ENCODE assay signal across 15 cellular contexts in the genomic region with DNA sequence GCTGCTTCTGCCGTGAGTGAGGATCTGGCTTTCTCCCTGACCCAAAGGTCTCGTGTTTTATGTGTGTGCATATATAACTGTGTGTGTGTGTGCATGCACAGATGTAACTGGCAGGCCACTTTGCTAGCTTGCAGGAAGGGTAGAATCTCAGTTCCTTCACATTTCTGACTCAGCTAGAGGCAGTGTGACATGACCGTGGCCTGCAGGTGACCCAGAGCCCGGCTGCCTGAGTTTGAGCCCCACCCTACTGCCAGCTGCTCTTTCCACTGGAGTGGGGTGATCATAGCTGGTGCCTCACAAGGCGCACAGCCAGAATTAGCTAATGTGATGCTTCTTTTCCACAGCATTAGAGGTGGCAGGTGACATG. TPM values are rescaled to one million over a fixed set of nuclear protein-coding genes. Genes with fewer than 3 reads are reported as not detected.
DNase-seq lines count a peak whose midpoint lies in the region; ATAC-seq, FAIRE-seq and TF ChIP-seq lines count a peak whose summit lies in the region.
"Had no signal": no experiment of that assay in that cellular context is flagged by ENCODE, and none has a peak within 500 bp of the region (broad histone marks: within the 10 kb centered on the region; RNA-seq: fewer than 3 reads in every experiment).

No MANE protein-coding gene starts in this region.

- no peak overlapping the region for H3K4me3 ChIP-seq in adipocyte (ENCODE audit: low read length)
- no peak overlapping the region for H3K4me3 ChIP-seq in breast epithelium
- no peak overlapping the region for H3K4me3 ChIP-seq in esophagus muscularis mucosa
- H3K4me3 ChIP-seq in aorta (ENCODE audit: low read length in 2 of 2): no peak overlapping the region
- H3K4me3 ChIP-seq: ascending aorta, Peyer's patch, testis had no signal

- no peak for TF ChIP-seq POLR2A in breast epithelium (IDR thresholded peaks at IDR 0.05)
- TF ChIP-seq POLR2A in esophagus muscularis mucosa (IDR thresholded peaks at IDR 0.05; ENCODE audit: low read depth): no peak

- no peak for TF ChIP-seq CTCF in breast epithelium (IDR thresholded peaks at IDR 0.05)
- TF ChIP-seq CTCF in esophagus muscularis mucosa (IDR thresholded peaks at IDR 0.05): no peak

- CTCF ChIA-PET in activated CD8-positive, alpha-beta memory T cell treated with anti-CD3 and anti-CD28 coated beads, Interleukin-2, amount 10 ng/mL, durations not matched to agents 7 days and 5 days (lab: Charles Lee): no interaction called here

- H3K27ac Mint-ChIP-seq in activated CD8-positive, alpha-beta memory T cell treated with anti-CD3 and anti-CD28 coated beads, Interleukin-2, amount 10 ng/mL, durations not matched to agents 7 days and 5 days: no peak overlapping the region
- H3K27ac Mint-ChIP-seq: mesothelial cell of epicardium had no signal

- DNase-seq in activated CD8-positive, alpha-beta memory T cell treated with anti-CD3 and anti-CD28 coated beads, Interleukin-2, amount 50 U/mL, for 48 hours: peak; percentile 40
- no peak for DNase-seq in activated CD8-positive, alpha-beta memory T cell treated with anti-CD3 and anti-CD28 coated beads, Interleukin-2, amount 10 ng/mL, durations not matched to agents 7 days and 5 days
- DNase-seq in adipocyte (ENCODE audit: low read depth): peak; percentile 31
- no peak for DNase-seq in urothelium cell line (ENCODE audit: low spot score)
- no peak for DNase-seq in breast epithelium (ENCODE audit: low spot score in 2 of 2)
- no peak for DNase-seq in esophagus muscularis mucosa (ENCODE audit: extremely low spot score)
- no peak for DNase-seq in aorta
- DNase-seq: EL, NCI-H187, testis had no signal

- no peak for ATAC-seq in activated CD8-positive, alpha-beta memory T cell treated with anti-CD3 and anti-CD28 coated beads, Interleukin-2, amount 10 ng/mL, durations not matched to agents 7 days and 5 days
- ATAC-seq in HG02870 (IDR thresholded peaks at IDR 0.05; ENCODE audit: unreplicated experiment) (peak; percentile 66), aorta (ENCODE audit: low FRiP score) (no peak)

- peaks cover 10% of the 10 kb centered on the region for H3K4me1 ChIP-seq in adipocyte (ENCODE audit: control insufficient read depth, insufficient read depth, low read length)
- H3K4me1 ChIP-seq in breast epithelium: peaks cover 0 to 5% of the 10 kb centered on the region in 2 donors
- H3K4me1 ChIP-seq in esophagus muscularis mucosa: peaks cover 10 to 15% (median 14%) of the 10 kb centered on the region in 4 donors
- no peaks in the 10 kb centered on the region for H3K4me1 ChIP-seq in aorta (ENCODE audit: control insufficient read depth in 1 of 2, insufficient read depth in 2 of 2, low read length in 2 of 2)

- no peak overlapping the region for H3K4me3 Mint-ChIP-seq in activated CD8-positive, alpha-beta memory T cell treated with anti-CD3 and anti-CD28 coated beads, Interleukin-2, amount 10 ng/mL, durations not matched to agents 7 days and 5 days
- H3K4me3 Mint-ChIP-seq: mesothelial cell of epicardium had no signal

- 93% methylated on average over 4 of the region's 5 CpGs for WGBS in esophagus muscularis mucosa
- WGBS in aorta, 2 donors: 84 to 88% methylated on average over 5 of the region's 5 CpGs

- FAIRE-seq in urothelium cell line (lab: Jason Lieb, UNC): peak; percentile 48

- H3K27ac ChIP-seq in breast epithelium (no peak overlapping the region), esophagus muscularis mucosa (replicated peaks in 1 of 4) (no peak overlapping the region), aorta (ENCODE audit: low read depth in 1 of 2, low read length in 2 of 2) (no peak overlapping the region)
- H3K27ac ChIP-seq: ascending aorta, Peyer's patch, testis had no signal

- no peak for TF ChIP-seq EP300 in esophagus muscularis mucosa (IDR thresholded peaks at IDR 0.05)

- H3K36me3 ChIP-seq in adipocyte (ENCODE audit: control insufficient read depth, insufficient read depth, low read length, severe bottlenecking) (no peaks in the 10 kb centered on the region), breast epithelium (no peaks in the 10 kb centered on the region), esophagus muscularis mucosa (no peaks in the 10 kb centered on the region), aorta (ENCODE audit: control insufficient read depth in 1 of 2, insufficient read depth in 2 of 2, low read length in 1 of 2) (no peaks in the 10 kb centered on the region)
- H3K36me3 ChIP-seq: ascending aorta, Peyer's patch had no signal

- H3K27me3 ChIP-seq in adipocyte (replicated peaks; ENCODE audit: control insufficient read depth, insufficient read depth, low read length) (peaks cover 24% of the 10 kb centered on the region), breast epithelium (peaks cover 0 to 9% of the 10 kb centered on the region in 2 donors), esophagus muscularis mucosa (peaks cover 0 to 14% (median 2%) of the 10 kb centered on the region in 4 donors), aorta (ENCODE audit: control insufficient read depth in 1 of 2, insufficient read depth in 2 of 2, low read length in 1 of 2) (no peaks in the 10 kb centered on the region)
- H3K27me3 ChIP-seq: ascending aorta, Peyer's patch, testis had no signal

- no peaks in the 10 kb centered on the region for H3K9me3 ChIP-seq in adipocyte (ENCODE audit: control insufficient read depth, low read length)
- no peaks in the 10 kb centered on the region for H3K9me3 ChIP-seq in breast epithelium
- no peaks in the 10 kb centered on the region for H3K9me3 ChIP-seq in esophagus muscularis mucosa
- no peaks in the 10 kb centered on the region for H3K9me3 ChIP-seq in aorta (ENCODE audit: control insufficient read depth, low read length)
- H3K9me3 ChIP-seq: ascending aorta, Peyer's patch, testis had no signal

- no peaks in the 10 kb centered on the region for H3K9me3 Mint-ChIP-seq in activated CD8-positive, alpha-beta memory T cell treated with anti-CD3 and anti-CD28 coated beads, Interleukin-2, amount 10 ng/mL, durations not matched to agents 7 days and 5 days (ENCODE audit: low read depth)
- H3K9me3 Mint-ChIP-seq: mesothelial cell of epicardium had no signal

- H3K27me3 Mint-ChIP-seq in activated CD8-positive, alpha-beta memory T cell treated with anti-CD3 and anti-CD28 coated beads, Interleukin-2, amount 10 ng/mL, durations not matched to agents 7 days and 5 days: peaks cover 9% of the 10 kb centered on the region

- H3K4me1 Mint-ChIP-seq in activated CD8-positive, alpha-beta memory T cell treated with anti-CD3 and anti-CD28 coated beads, Interleukin-2, amount 10 ng/mL, durations not matched to agents 7 days and 5 days: peaks cover 3% of the 10 kb centered on the region

- intact Hi-C loops in breast epithelium (cut with DNase I; ENCODE audit: low total_unique reads) (no loop called here), esophagus muscularis mucosa (cut with DNase I) (no loop called here), aorta (cut with DNase I) (no loop called here)

- H3K9ac ChIP-seq in adipocyte (ENCODE audit: low read length): no peak overlapping the region

- H3K36me3 Mint-ChIP-seq in activated CD8-positive, alpha-beta memory T cell treated with anti-CD3 and anti-CD28 coated beads, Interleukin-2, amount 10 ng/mL, durations not matched to agents 7 days and 5 days: no peaks in the 10 kb centered on the region
- H3K36me3 Mint-ChIP-seq: mesothelial cell of epicardium had no signal

RNA-seq across cellular contexts. Expression of gene MYL7, which starts 9.3 kb away (rescaled TPM):
- total RNA-seq in activated CD8-positive, alpha-beta memory T cell treated with anti-CD3 and anti-CD28 coated beads, Interleukin-2, amount 10 ng/mL, durations not matched to agents 7 days and 5 days: not detected
- total RNA-seq in breast epithelium (under 1 TPM in 1 of 3 donors, not detected in 2; 0.73 TPM), esophagus muscularis mucosa (not detected), aorta (not detected)
- polyA plus RNA-seq in aorta: 1 to 10 TPM; 2.6 to 4.1 TPM
- total RNA-seq: ascending aorta, HT1080, Peyer's patch had no signal

RNA-seq across cellular contexts. Expression of gene POLD2, which starts 27.1 kb away (rescaled TPM):
- 100 to 1,000 TPM; 130 to 158 TPM for total RNA-seq in activated CD8-positive, alpha-beta memory T cell treated with anti-CD3 and anti-CD28 coated beads, Interleukin-2, amount 10 ng/mL, durations not matched to agents 7 days and 5 days
- total RNA-seq in breast epithelium: 10 to 100 TPM; 38.9 to 49.8 (median 39.7) TPM
- 10 to 100 TPM; 33.6 to 71.2 (median 55.9) TPM for total RNA-seq in esophagus muscularis mucosa
- 10 to 100 TPM; 49.5 to 53.4 TPM for total RNA-seq in aorta
- polyA plus RNA-seq in aorta: 10 to 100 TPM; 31.6 to 93.1 TPM

RNA-seq across cellular contexts. Expression of gene GCK, which starts 38.8 kb away (rescaled TPM):
- total RNA-seq in activated CD8-positive, alpha-beta memory T cell treated with anti-CD3 and anti-CD28 coated beads, Interleukin-2, amount 10 ng/mL, durations not matched to agents 7 days and 5 days: under 1 TPM in 1 of 2 experiments, not detected in 1; 0.23 TPM
- total RNA-seq in breast epithelium (1 to 10 TPM in 1 of 3 donors, under 1 TPM in 1, not detected in 1; 0.48 to 1.6 TPM), esophagus muscularis mucosa (1 to 10 TPM in 3 of 4 donors, under 1 TPM in 1; 0.75 to 2.8 (median 1.2) TPM), aorta (1 to 10 TPM; 1.2 to 1.9 TPM)
- 1 to 10 TPM; 2.1 to 6.6 TPM for polyA plus RNA-seq in aorta
- total RNA-seq: HT1080, Peyer's patch had no signal

RNA-seq across cellular contexts. Expression of gene AEBP1, which starts 46.3 kb away (rescaled TPM):
- total RNA-seq in activated CD8-positive, alpha-beta memory T cell treated with anti-CD3 and anti-CD28 coated beads, Interleukin-2, amount 10 ng/mL, durations not matched to agents 7 days and 5 days: 1 to 10 TPM; 4.0 to 6.6 TPM
- total RNA-seq in breast epithelium (100 to 1,000 TPM in 2 of 3 donors, 10 to 100 TPM in 1; 85.6 to 300 (median 145) TPM), esophagus muscularis mucosa (100 to 1,000 TPM in 3 of 4 donors, 10 to 100 TPM in 1; 71.0 to 234 (median 156) TPM), aorta (1,000 to 10,000 TPM in 1 of 2 donors, 100 to 1,000 TPM in 1; 856 to 1,098 TPM)
- polyA plus RNA-seq in aorta: 1,000 to 10,000 TPM in 1 of 2 donors, 100 to 1,000 TPM in 1; 293 to 2,243 TPM
- total RNA-seq: HT1080 had no signal

RNA-seq across cellular contexts. Expression of gene YKT6, which starts 50.3 kb away (rescaled TPM):
- total RNA-seq in activated CD8-positive, alpha-beta memory T cell treated with anti-CD3 and anti-CD28 coated beads, Interleukin-2, amount 10 ng/mL, durations not matched to agents 7 days and 5 days: 10 to 100 TPM; 57.9 to 68.3 TPM
- total RNA-seq in breast epithelium: 10 to 100 TPM; 40.2 to 57.0 (median 49.4) TPM
- total RNA-seq in esophagus muscularis mucosa: 10 to 100 TPM; 49.8 to 79.5 (median 64.4) TPM
- 10 to 100 TPM; 55.4 to 73.1 TPM for total RNA-seq in aorta
- 10 to 100 TPM; 47.2 to 53.2 TPM for polyA plus RNA-seq in aorta

Comparison
In these comparisons a context has a peak if more than half of its experiments do, and no peak if none do; other contexts are left out.
1. DNase-seq: peak in activated CD8-positive, alpha-beta memory T cell treated with anti-CD3 and anti-CD28 coated beads, Interleukin-2, amount 50 U/mL, for 48 hours (single experiment) and adipocyte (single experiment); none in activated CD8-positive, alpha-beta memory T cell treated with anti-CD3 and anti-CD28 coated beads, Interleukin-2, amount 10 ng/mL, durations not matched to agents 7 days and 5 days (single experiment), urothelium cell line (single experiment), breast epithelium (0 of 2), esophagus muscularis mucosa (single experiment) and aorta (0 of 2).